In genomic region chr17:75383842-75384195, GRCh38 we compare ENCODE assay signal across 1 cellular context.
TF ChIP-seq lines count a peak whose summit lies in the region.

No MANE protein-coding gene starts in this region.

TF ChIP-seq in HepG2, 621 proteins besides CTCF, POLR2A, EP300 and RAD21:
- TF ChIP-seq DNMT3B (CRISPR knock-in tag; conservative IDR thresholded peaks at IDR 0.05): 0 out of 2 replicates have a peak, but pooled peaks have one; percentile 33
- TF ChIP-seq ZNF34 (CRISPR knock-in tag; IDR thresholded peaks at IDR 0.05; ENCODE audit: borderline replicate concordance): 0 out of 2 replicates have a peak, but pooled peaks have one; percentile 14
- TF ChIP-seq HMGXB4 (CRISPR knock-in tag; IDR thresholded peaks at IDR 0.05; ENCODE audit: borderline replicate concordance in 1 of 2, low read depth in 1 of 2): no peak
- peak; percentile 13; the same call in 1 of the 2 replicates for TF ChIP-seq ZMYM2 (CRISPR knock-in tag; IDR thresholded peaks at IDR 0.05)
- TF ChIP-seq ZNF615 (CRISPR knock-in tag; IDR thresholded peaks at IDR 0.05; ENCODE audit: borderline replicate concordance): 0 out of 2 replicates have a peak, but pooled peaks have one; percentile 6
- 0 out of 2 replicates have a peak, but pooled peaks have one; percentile 0 for TF ChIP-seq ZNF383 (CRISPR knock-in tag; IDR thresholded peaks at IDR 0.05; ENCODE audit: borderline replicate concordance)
- TF ChIP-seq ZNF569 (CRISPR knock-in tag; IDR thresholded peaks at IDR 0.05; ENCODE audit: borderline replicate concordance): no peak
- no peak for TF ChIP-seq DBP (CRISPR knock-in tag; IDR thresholded peaks at IDR 0.05; ENCODE audit: not compliant biosample characterization)
- peak; percentile 91 for TF ChIP-seq ZNF629 (CRISPR knock-in tag; conservative IDR thresholded peaks at IDR 0.05)
- TF ChIP-seq ZBTB38 (CRISPR knock-in tag; IDR thresholded peaks at IDR 0.05): peak; percentile 58
- 0 out of 2 replicates have a peak, but pooled peaks have one; percentile 32 for TF ChIP-seq ZMYM3 (CRISPR knock-in tag; IDR thresholded peaks at IDR 0.05)
- peak; percentile 96 for TF ChIP-seq PRPF4 (IDR thresholded peaks at IDR 0.05; ENCODE audit: low read depth, low read length, poor library complexity, severe bottlenecking)
